21 cellular contexts compared by ENCODE assay signal in genomic region chr9:77770340-77770739, GRCh38.
DNase-seq lines count a peak whose midpoint lies in the region; TF ChIP-seq lines count a peak whose summit lies in the region.
"Had no signal": no experiment of that assay in that cellular context is flagged by ENCODE, and none has a peak within 500 bp of the region (broad histone marks: within the 10 kb centered on the region; RNA-seq: fewer than 3 reads in every experiment).

No MANE protein-coding gene starts in this region.

- no peak overlapping the region for H3K9ac ChIP-seq in subcutaneous abdominal adipose tissue (ENCODE audit: low read length in 5 of 5)
- H3K9ac ChIP-seq: BLaER1 had no signal

- peaks cover 0 to 26% (median 3%) of the 10 kb centered on the region in 5 donors for H3K4me1 ChIP-seq in subcutaneous abdominal adipose tissue (ENCODE audit: control insufficient read depth in 5 of 5, insufficient read depth in 5 of 5, low read length in 5 of 5)
- peaks cover 0 to 23% (median 3%) of the 10 kb centered on the region in 4 donors for H3K4me1 ChIP-seq in tibial nerve
- H3K4me1 ChIP-seq: BLaER1 had no signal

- H3K9me3 ChIP-seq in subcutaneous abdominal adipose tissue (ENCODE audit: control insufficient read depth in 5 of 5, low read length in 5 of 5): peaks cover 0 to 2% (median 0%) of the 10 kb centered on the region in 5 donors
- no peaks in the 10 kb centered on the region for H3K9me3 ChIP-seq in tibial nerve

- H3K27ac ChIP-seq in cingulate gyrus (ENCODE audit: low read depth, low read length) (peak overlapping the region; percentile 94), subcutaneous abdominal adipose tissue (ENCODE audit: low read depth, low read length) (peak overlapping the region; percentile 47), tibial nerve (peak overlapping the region in 2 of 4 donors; percentile 32 to 50)
- H3K27ac ChIP-seq: BLaER1, brain microvascular endothelial cell had no signal

- TF ChIP-seq POLR2A in tibial nerve (IDR thresholded peaks at IDR 0.05): no peak

- no peak for TF ChIP-seq CTCF in tibial nerve (IDR thresholded peaks at IDR 0.05)

- H3K36me3 ChIP-seq in subcutaneous abdominal adipose tissue (ENCODE audit: control insufficient read depth in 5 of 5, insufficient read depth in 5 of 5, low read length in 5 of 5) (no peaks in the 10 kb centered on the region), tibial nerve (peaks cover 0 to under 1% (median 0%) of the 10 kb centered on the region in 3 donors)
- H3K36me3 ChIP-seq: brain microvascular endothelial cell had no signal

- DNase-seq in COLO829 (ENCODE audit: low spot score): peak; percentile 26
- peak; percentile 75 for DNase-seq in inferior parietal cortex (ENCODE audit: extremely low spot score)
- DNase-seq in NCI-H69 (lab: John Stamatoyannopoulos, UW): no peak
- no peak for DNase-seq in stimulated activated CD4-positive, alpha-beta T cell treated with anti-CD3 and anti-CD28 coated beads, Interleukin-4, amount 100 ng/mL, for 24 hours
- DNase-seq in tibial nerve (ENCODE audit: low spot score in 2 of 2): no peak
- DNase-seq: ACHN; activated CD4-positive, alpha-beta T cell treated with anti-CD3 and anti-CD28 coated beads, Interleukin-2, amount 50 U/mL, for 1 hour; activated naive CD4-positive, alpha-beta T cell; activated T-cell treated with anti-CD3 and anti-CD28 coated beads, Interleukin-2, amount 50 U/mL, for 72 hours; brain microvascular endothelial cell; DND-41; endodermal cell; NCI-H1436; NCI-H2107; NCI-H446; NCI-H82; stimulated activated CD4-positive, alpha-beta T cell treated with anti-CD3 and anti-CD28 coated beads, Interleukin-4, amount 100 ng/mL, for 4 hours had no signal

- H3K27me3 ChIP-seq in subcutaneous abdominal adipose tissue (ENCODE audit: control insufficient read depth in 5 of 5, insufficient read depth in 4 of 5, low read length in 5 of 5) (no peaks in the 10 kb centered on the region), tibial nerve (no peaks in the 10 kb centered on the region)
- H3K27me3 ChIP-seq: BLaER1, brain microvascular endothelial cell had no signal

- TF ChIP-seq EP300 in tibial nerve (IDR thresholded peaks at IDR 0.05): no peak

- WGBS in tibial nerve, 2 donors: 44 to 48% methylated on average over 6 of the region's 6 CpGs

- H3K4me3 ChIP-seq in subcutaneous abdominal adipose tissue (ENCODE audit: low read depth in 1 of 5, low read length in 5 of 5): no peak overlapping the region
- H3K4me3 ChIP-seq in tibial nerve: no peak overlapping the region
- H3K4me3 ChIP-seq: BLaER1, lung had no signal

Comparison
In these comparisons a context has a peak if more than half of its experiments do, and no peak if none do; other contexts are left out.
1. DNase-seq: peak in COLO829 (single experiment) and inferior parietal cortex (single experiment); none in NCI-H69 (single experiment), stimulated activated CD4-positive, alpha-beta T cell treated with anti-CD3 and anti-CD28 coated beads, Interleukin-4, amount 100 ng/mL, for 24 hours (single experiment) and tibial nerve (0 of 2).